Comparison of ENCODE assay signal across 8 cellular contexts in the genomic region with DNA sequence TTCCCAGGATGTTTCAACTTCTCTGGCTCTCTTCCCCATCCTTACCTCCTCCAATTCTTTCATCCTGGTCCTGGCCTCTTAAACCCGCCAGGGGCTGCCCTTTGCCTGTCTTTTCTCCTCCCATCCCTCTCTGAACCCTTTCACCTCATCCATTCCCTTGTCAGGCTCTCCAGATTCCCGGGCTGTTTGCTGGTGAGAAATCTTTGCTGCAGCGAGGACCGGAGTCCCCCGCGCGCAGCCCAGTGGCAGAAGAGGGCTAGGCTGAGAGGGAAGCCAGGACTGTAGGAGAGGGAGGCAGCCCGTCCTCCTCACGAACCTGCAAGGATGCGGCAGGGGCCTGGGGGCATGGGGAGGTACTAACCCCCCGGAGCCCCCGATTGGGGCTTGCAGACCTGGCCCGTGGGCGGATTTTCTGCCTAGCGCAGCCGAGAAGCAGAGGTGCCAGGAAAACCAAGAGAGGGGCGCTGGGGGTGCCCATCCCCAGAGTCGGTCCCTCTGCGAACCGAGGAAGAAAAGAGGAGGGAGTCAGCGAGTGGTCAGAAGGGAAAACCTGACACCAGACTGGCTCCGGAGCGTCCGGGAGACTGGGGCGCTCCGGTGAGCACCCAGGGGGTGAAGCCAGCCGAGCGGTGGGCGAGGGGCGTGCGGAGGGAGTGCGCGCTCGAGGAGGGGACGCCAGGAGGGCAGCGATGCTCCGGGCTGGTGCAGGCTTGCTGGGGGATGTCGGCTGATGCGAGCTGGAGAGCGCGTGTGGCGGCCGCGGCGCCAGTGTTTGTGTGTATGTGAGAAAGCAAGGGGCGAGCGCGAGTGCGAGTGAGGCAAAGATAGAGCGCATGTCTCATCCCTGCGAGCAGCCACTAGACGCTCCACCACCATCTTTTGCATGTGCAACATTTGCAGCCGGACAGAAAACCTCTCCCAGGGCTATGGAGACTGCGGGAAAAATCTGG. TPM values are rescaled to one million over a fixed set of nuclear protein-coding genes. Genes with fewer than 3 reads are reported as not detected.
A peak's percentile ranks its signal among the peaks of the same experiment; 100 is the strongest.
DNase-seq lines count a peak whose midpoint lies in the region; ATAC-seq, FAIRE-seq and TF ChIP-seq lines count a peak whose summit lies in the region.

TSS of gene GRIA4 (plus strand) at position 242 of the 950 bp plus-strand sequence. CDS start 925 bp downstream, outside the sequence.

- peak within 1 kb of the TSS; percentile 94 for H3K4me2 ChIP-seq in endothelial cell of umbilical vein (ENCODE audit: insufficient read depth, low read length)

- BruUV-seq in endothelial cell of umbilical vein (replicated peaks; lab: Mats Ljungman, UMichigan) = no TSS peak

- H3K9ac ChIP-seq in endothelial cell of umbilical vein (replicated peaks; ENCODE audit: extremely low read depth, insufficient read depth, low read length) = no peak within 1 kb of the TSS

- no peak for TF ChIP-seq POLR2A in endothelial cell of umbilical vein (IDR thresholded peaks at IDR 0.05; ENCODE audit: low read depth, low read length)

- no peak for TF ChIP-seq CTCF in right atrium auricular region (IDR thresholded peaks at IDR 0.05)
- TF ChIP-seq CTCF in endothelial cell of umbilical vein (IDR thresholded peaks at IDR 0.05; ENCODE audit: extremely low read depth in 1 of 2, insufficient read depth in 1 of 2, low read depth in 1 of 2, low read length in 2 of 2) = no peak

- WGBS in urinary bladder = under 1% methylated on average over 54 of the region's 54 CpGs

- intact Hi-C loops in Right ventricle myocardium inferior (cut with DNase I) = no loop called here
- intact Hi-C loops in endothelial cell of umbilical vein (cut with micrococcal nuclease) = loop anchor here (2.0 to 10.0 kb wide), 2 partner anchors 21 to 365 kb away; no protein-coding TSS in a partner anchor

- CTCF ChIA-PET in endothelial cell of umbilical vein (lab: Charles Lee) = interaction anchor here (2.0 kb wide), 1 partner anchor 253 kb away, joined by 7 read pairs; no protein-coding TSS in a partner anchor

- H4K20me1 ChIP-seq in endothelial cell of umbilical vein (replicated peaks; ENCODE audit: control insufficient read depth, extremely low read depth, insufficient read depth, low read length) = no peaks in the 10 kb centered on the region

- H3K4me3 ChIP-seq in right atrium auricular region (peak within 1 kb of the TSS in 1 of 2 donors; percentile 37), endothelial cell of umbilical vein (replicated peaks in 1 of 3; ENCODE audit: insufficient read depth in 1 of 3, low read depth in 1 of 3, low read length in 3 of 3) (peak within 1 kb of the TSS; percentile 32 to 66 (median 41)), urinary bladder (ENCODE audit: low read depth, low read length) (peak within 1 kb of the TSS; percentile 11)

- FAIRE-seq in endothelial cell of umbilical vein (lab: Jason Lieb, UNC) = peak; percentile 73

- H3K4me1 ChIP-seq in right atrium auricular region (peaks cover 0 to 10% of the 10 kb centered on the region in 2 donors), endothelial cell of umbilical vein (ENCODE audit: control insufficient read depth, extremely low read depth, insufficient read depth, low read length) (peaks cover 17% of the 10 kb centered on the region), urinary bladder (ENCODE audit: insufficient read depth) (no peaks in the 10 kb centered on the region)

- no peaks in the 10 kb centered on the region for H3K36me3 ChIP-seq in right atrium auricular region
- H3K36me3 ChIP-seq in endothelial cell of umbilical vein (ENCODE audit: control insufficient read depth in 2 of 2, extremely low read depth in 1 of 2, insufficient read depth in 2 of 2, low read length in 2 of 2) = no peaks in the 10 kb centered on the region
- H3K36me3 ChIP-seq in urinary bladder (ENCODE audit: insufficient read depth) = no peaks in the 10 kb centered on the region

- peak within 1 kb of the TSS; percentile 79 for H2AFZ ChIP-seq in endothelial cell of umbilical vein (ENCODE audit: low read depth, low read length)

- DNase-seq in Right ventricle myocardium inferior (ENCODE audit: missing footprints) (peak; percentile 67), right atrium auricular region (ENCODE audit: low spot score) (no peak), RPMI8226 (peak; percentile 87), endothelial cell of umbilical vein (ENCODE audit: low read depth, low spot score) (peak; percentile 29), midbrain (lab: John Stamatoyannopoulos, UW) (peak; percentile 71), COLO829 (ENCODE audit: low spot score) (no peak), RKO (ENCODE audit: low spot score) (no peak)

- no peaks in the 10 kb centered on the region for H3K79me2 ChIP-seq in endothelial cell of umbilical vein (ENCODE audit: control insufficient read depth, insufficient read depth, low read length)

- peak; percentile 42 for ATAC-seq in Right ventricle myocardium inferior

- H3K9me3 ChIP-seq in right atrium auricular region (peaks cover 0 to 6% of the 10 kb centered on the region in 2 donors), endothelial cell of umbilical vein (replicated peaks; ENCODE audit: control insufficient read depth, insufficient read depth, low read length) (no peaks in the 10 kb centered on the region)

- POLR2A ChIA-PET in endothelial cell of umbilical vein (lab: Charles Lee) = no interaction called here

- H3K9me1 ChIP-seq in endothelial cell of umbilical vein (replicated peaks; ENCODE audit: control insufficient read depth, extremely low read depth, insufficient read depth, low read length) = no peaks in the 10 kb centered on the region

- H3K27ac ChIP-seq in right atrium auricular region (no peak within 1 kb of the TSS), endothelial cell of umbilical vein (ENCODE audit: insufficient read depth, low read depth, low read length) (no peak within 1 kb of the TSS), urinary bladder (ENCODE audit: low read depth) (no peak within 1 kb of the TSS)

- dilution Hi-C loops in endothelial cell of umbilical vein (cut with MboI; ENCODE audit: extremely low pct_ligation_motif_present, low sequenced_read_pairs) = no loop called here

- H3K27me3 ChIP-seq in right atrium auricular region (peaks cover 2 to 7% of the 10 kb centered on the region in 2 donors), endothelial cell of umbilical vein (ENCODE audit: control insufficient read depth in 2 of 2, insufficient read depth in 2 of 2, low read length in 2 of 2) (peaks cover 28 to 30% of the 10 kb centered on the region in 2 experiments)

TF ChIP-seq in endothelial cell of umbilical vein, 7 proteins besides CTCF, POLR2A, EP300 and RAD21:
- TF ChIP-seq FOS (IDR thresholded peaks at IDR 0.05; ENCODE audit: borderline replicate concordance, insufficient read depth, low read length) (no peak), MYC (IDR thresholded peaks at IDR 0.05; ENCODE audit: low read depth, low read length) (no peak), EZH2 (IDR thresholded peaks at IDR 0.05; ENCODE audit: borderline replicate concordance, low read depth, low read length, severe bottlenecking) (peak; percentile 53), GATA2 (IDR thresholded peaks at IDR 0.05; ENCODE audit: insufficient read depth, insufficient read length, low read depth, low read length) (no peak)

RNA-seq across cellular contexts. Expression of gene GRIA4, which starts in this region (rescaled TPM):
- total RNA-seq in Right ventricle myocardium inferior (not detected), right atrium auricular region (not detected), endothelial cell of umbilical vein (not detected in 2 replicates), urinary bladder (3.1 TPM)
- polyA plus RNA-seq in endothelial cell of umbilical vein (not detected in 2 replicates), urinary bladder (not detected)
- polyA plus RNA-seq in endothelial cell of umbilical vein (2011; cell fraction: cytosol; rRNA removed) = not detected in 2 replicates
- polyA plus RNA-seq in endothelial cell of umbilical vein (2011; cell fraction: nucleus; rRNA removed) = not detected in 2 replicates
- polyA plus RNA-seq in endothelial cell of umbilical vein (2012) = not detected in 2 replicates
- not detected in 2 replicates for polyA minus RNA-seq in endothelial cell of umbilical vein
- polyA minus RNA-seq in endothelial cell of umbilical vein (2011; cell fraction: cytosol; rRNA and poly(A)+ RNA removed) = not detected
- polyA minus RNA-seq in endothelial cell of umbilical vein (2011; cell fraction: nucleus; rRNA and poly(A)+ RNA removed) = not detected in 2 replicates

Comparison
In these comparisons a context has a peak if more than half of its experiments do, and no peak if none do; other contexts are left out.
1. Peak in DNase-seq and ATAC-seq in Right ventricle myocardium inferior; RNA of the gene not detected or under 1 TPM.
2. Peak in DNase-seq, H3K4me3 ChIP-seq and H3K4me2 ChIP-seq in endothelial cell of umbilical vein; RNA of the gene not detected or under 1 TPM.
3. DNase-seq: peak in RPMI8226 (single experiment) and midbrain (single experiment); none in right atrium auricular region (single experiment), COLO829 (single experiment) and RKO (single experiment).